In genomic region chr3:44862221-44862637, GRCh38 we compare ENCODE assay signal across 8 cellular contexts. TPM values are rescaled to one million over a fixed set of nuclear protein-coding genes. Genes with fewer than 3 reads are reported as not detected.
DNase-seq lines count a peak whose midpoint lies in the region; ATAC-seq and TF ChIP-seq lines count a peak whose summit lies in the region.

No MANE protein-coding gene starts in this region.

- TF ChIP-seq CTCF in OCI-LY7 (conservative IDR thresholded peaks at IDR 0.05; ENCODE audit: low read length), result no peak
- no peak for TF ChIP-seq CTCF in choroid plexus epithelial cell (conservative IDR thresholded peaks at IDR 0.05; ENCODE audit: low read depth, low read length)
- TF ChIP-seq CTCF in uterus (IDR thresholded peaks at IDR 0.05), result no peak

- peak overlapping the region; percentile 90 for H3K4me2 ChIP-seq in OCI-LY7 (ENCODE audit: low read length)

- DNase-seq in activated naive CD4-positive, alpha-beta T cell treated with anti-CD3 and anti-CD28 coated beads for 36 hours, result peak; percentile 18
- DNase-seq in activated naive CD4-positive, alpha-beta T cell treated with Interleukin-2 at 50 U/mL for 16 hours, result no peak
- DNase-seq in OCI-LY7 (ENCODE audit: low spot score), result peak; percentile 22
- DNase-seq in choroid plexus epithelial cell (ENCODE audit: low read depth), result peak; percentile 50
- DNase-seq in uterus, result peak in 1 of 2 donors; percentile 19
- DNase-seq in KBM-7, result no peak

- intact Hi-C loops in activated naive CD4-positive, alpha-beta T cell treated with anti-CD3 and anti-CD28 coated beads for 36 hours (cut with micrococcal nuclease), result loop anchor here (1.0 to 5.0 kb wide), 3 partner anchors 101 to 525 kb away; partner anchors contain the start of genes KIAA1143, KIF15, TCAIM and ZKSCAN7
- intact Hi-C loops in OCI-LY7 (cut with micrococcal nuclease; ENCODE audit: unreplicated experiment) (no loop called here), uterus (cut with DNase I; ENCODE audit: low total_unique reads) (no loop called here)

- peaks cover 44% of the 10 kb centered on the region for H3K4me1 Mint-ChIP-seq in activated naive CD4-positive, alpha-beta T cell treated with anti-CD3 and anti-CD28 coated beads for 36 hours (ENCODE audit: low read depth)

- H3K4me3 Mint-ChIP-seq in activated naive CD4-positive, alpha-beta T cell treated with anti-CD3 and anti-CD28 coated beads for 36 hours, result peak overlapping the region; percentile 84

- no peaks in the 10 kb centered on the region for H3K9me2 ChIP-seq in OCI-LY7 (ENCODE audit: insufficient read depth, low read length)

- peaks cover 25% of the 10 kb centered on the region for H3K36me3 ChIP-seq in OCI-LY7 (ENCODE audit: insufficient read depth, low read length)
- H3K36me3 ChIP-seq in uterus, result no peaks in the 10 kb centered on the region

- H3K4me3 ChIP-seq in OCI-LY7 (ENCODE audit: low read depth, low read length, poor library complexity, severe bottlenecking) (peak overlapping the region; percentile 78), choroid plexus epithelial cell (ENCODE audit: low read depth, low read length) (peak overlapping the region; percentile 77), mononuclear cell (ENCODE audit: low read length) (peak overlapping the region; percentile 60), uterus (peak overlapping the region; percentile 50 to 75)

- H3K27me3 Mint-ChIP-seq in activated naive CD4-positive, alpha-beta T cell treated with anti-CD3 and anti-CD28 coated beads for 36 hours (ENCODE audit: low read depth), result no peaks in the 10 kb centered on the region

- H3K27me3 ChIP-seq in mononuclear cell (ENCODE audit: insufficient read depth, low read length) (no peaks in the 10 kb centered on the region), uterus (no peaks in the 10 kb centered on the region)

- BruUV-seq in OCI-LY7 (replicated peaks; lab: Mats Ljungman, UMichigan), result no TSS peak

- H3K9me3 ChIP-seq in OCI-LY7 (ENCODE audit: low read length) (no peaks in the 10 kb centered on the region), mononuclear cell (ENCODE audit: low read depth, low read length) (no peaks in the 10 kb centered on the region), uterus (no peaks in the 10 kb centered on the region)

- H3K4me1 ChIP-seq in OCI-LY7 (ENCODE audit: insufficient read depth, low read length, poor library complexity, severe bottlenecking), result peaks cover 13% of the 10 kb centered on the region
- H3K4me1 ChIP-seq in mononuclear cell (ENCODE audit: insufficient read depth, low read length), result peaks cover 27% of the 10 kb centered on the region
- H3K4me1 ChIP-seq in uterus, result no peaks in the 10 kb centered on the region

- no peaks in the 10 kb centered on the region for H3K79me2 ChIP-seq in OCI-LY7 (ENCODE audit: insufficient read depth, low read depth, low read length)

- no peaks in the 10 kb centered on the region for H3K9me3 Mint-ChIP-seq in activated naive CD4-positive, alpha-beta T cell treated with anti-CD3 and anti-CD28 coated beads for 36 hours

- peak; percentile 32 for ATAC-seq in HG02798 (IDR thresholded peaks at IDR 0.05; ENCODE audit: poor library complexity, unreplicated experiment)

- no peak for TF ChIP-seq POLR2A in uterus (IDR thresholded peaks at IDR 0.05)

- peak overlapping the region; percentile 57; the same call in 1 of the 2 replicates for H2AFZ ChIP-seq in OCI-LY7 (ENCODE audit: low read length)

- POLR2A ChIA-PET in OCI-LY7 (lab: Charles Lee), result no interaction called here

- CTCF ChIA-PET in activated naive CD4-positive, alpha-beta T cell treated with anti-CD3 and anti-CD28 coated beads for 36 hours (lab: Charles Lee), result no interaction called here
- CTCF ChIA-PET in OCI-LY7 (lab: Charles Lee; ENCODE audit: unreplicated experiment), result no interaction called here

- in situ Hi-C loops in KBM-7 (cut with MboI; ENCODE audit: low pct_unique_long_range_greater_than_20kb, low sequenced_read_pairs), result no loop called here

- H3K27ac ChIP-seq in OCI-LY7 (ENCODE audit: low read depth, low read length, poor library complexity, severe bottlenecking), result no peak overlapping the region
- H3K27ac ChIP-seq in uterus, result peak overlapping the region; percentile 90 to 92

- H3K36me3 Mint-ChIP-seq in activated naive CD4-positive, alpha-beta T cell treated with anti-CD3 and anti-CD28 coated beads for 36 hours (ENCODE audit: low read depth), result peaks cover 19% of the 10 kb centered on the region

- no peaks in the 10 kb centered on the region for H4K20me1 ChIP-seq in OCI-LY7 (ENCODE audit: insufficient read depth, low read length)

- peak overlapping the region; percentile 78 for H3K27ac Mint-ChIP-seq in activated naive CD4-positive, alpha-beta T cell treated with anti-CD3 and anti-CD28 coated beads for 36 hours

RNA-seq across cellular contexts. Expression of gene TMEM42, which starts 0.5 kb away (rescaled TPM):
- total RNA-seq in activated naive CD4-positive, alpha-beta T cell treated with anti-CD3 and anti-CD28 coated beads for 36 hours, result 10 to 100 TPM; 13.9 to 15.8 TPM
- 21.2 and 24.6 TPM in 2 replicates for total RNA-seq in OCI-LY7 (2014; rRNA removed; shearing (Covaris generic))
- total RNA-seq in OCI-LY7 (2022) (19.3 and 21.1 TPM in 2 replicates), mononuclear cell (3.7 TPM), uterus (10 to 100 TPM in 2 of 4 donors, 1 to 10 TPM in 2; 2.6 to 14.9 (median 7.1) TPM)

RNA-seq across cellular contexts. Expression of gene TGM4, which starts 12.2 kb away (rescaled TPM):
- total RNA-seq in activated naive CD4-positive, alpha-beta T cell treated with anti-CD3 and anti-CD28 coated beads for 36 hours, result not detected
- total RNA-seq in OCI-LY7 (2014; rRNA removed; shearing (Covaris generic)), result not detected in 2 replicates
- not detected in 2 replicates for total RNA-seq in OCI-LY7 (2022)
- total RNA-seq in mononuclear cell, result not detected
- total RNA-seq in uterus, result not detected

Comparison
In these comparisons a context has a peak if more than half of its experiments do, and no peak if none do; other contexts are left out.
1. DNase-seq: peak in activated naive CD4-positive, alpha-beta T cell treated with anti-CD3 and anti-CD28 coated beads for 36 hours (single experiment), OCI-LY7 (single experiment) and choroid plexus epithelial cell (single experiment); none in activated naive CD4-positive, alpha-beta T cell treated with Interleukin-2 at 50 U/mL for 16 hours (single experiment) and KBM-7 (single experiment).
2. Peak in every context shown above with its lines, with median percentiles within 50 percentile points of each other: H3K4me3 ChIP-seq.